In genomic region chr2:64092502-64092901, GRCh38 we compare ENCODE assay signal across 15 cellular contexts. TPM values are rescaled to one million over a fixed set of nuclear protein-coding genes. Genes with fewer than 3 reads are reported as not detected.
DNase-seq lines count a peak whose midpoint lies in the region; ATAC-seq, FAIRE-seq and TF ChIP-seq lines count a peak whose summit lies in the region.
"Had no signal": no experiment of that assay in that cellular context is flagged by ENCODE, and none has a peak within 500 bp of the region (broad histone marks: within the 10 kb centered on the region; RNA-seq: fewer than 3 reads in every experiment).

No MANE protein-coding gene starts in this region.

- DNase-seq in GM12892 (ENCODE audit: insufficient read length) (no peak), trophoblast cell (no peak), head of caudate nucleus (no peak)
- no peak for DNase-seq in activated CD8-positive, alpha-beta memory T cell treated with anti-CD3 and anti-CD28 coated beads for 24 hours
- DNase-seq in activated CD4-positive, CD25-positive, alpha-beta regulatory T cell treated with anti-CD3 and anti-CD28 coated beads, Interleukin-2, amount 50 U/mL, for 72 hours: no peak
- DNase-seq: activated gamma-delta T cell treated with Interleukin-2 at 50 U/mL for 16 hours, DMS79 treated with DMSO at 0.1 percent for 48 hours, esophagus squamous epithelium, mucosa of descending colon, NCI-H2171 treated with DMSO at 0.1 percent for 48 hours, SHP77 had no signal

- ATAC-seq in GM19455 (IDR thresholded peaks at IDR 0.05; ENCODE audit: unreplicated experiment) (peak; percentile 86), HG02870 (IDR thresholded peaks at IDR 0.05; ENCODE audit: unreplicated experiment) (peak; percentile 69), HG03571 (IDR thresholded peaks at IDR 0.05; ENCODE audit: unreplicated experiment) (peak; percentile 79)
- ATAC-seq: GM23338, mucosa of descending colon had no signal

- H3K18ac ChIP-seq in trophoblast cell (ENCODE audit: low read length): no peak overlapping the region

- H3K14ac ChIP-seq in trophoblast cell (ENCODE audit: low read length): no peak overlapping the region

- H2AFZ ChIP-seq in trophoblast cell (ENCODE audit: insufficient read depth, low read length, poor library complexity): no peak overlapping the region
- H2AFZ ChIP-seq: GM23338 had no signal

- H3K23ac ChIP-seq in trophoblast cell (ENCODE audit: low read length): no peak overlapping the region

- H3K79me2 ChIP-seq in trophoblast cell (ENCODE audit: control insufficient read depth, insufficient read depth, low read length, poor library complexity): no peaks in the 10 kb centered on the region

- FAIRE-seq in GM12892 (lab: Jason Lieb, UNC): peak; percentile 89

- H3K9me3 ChIP-seq in trophoblast cell (ENCODE audit: insufficient read depth, low read depth, low read length): no peaks in the 10 kb centered on the region
- H3K9me3 ChIP-seq: esophagus squamous epithelium, mucosa of descending colon had no signal

- H3K36me3 ChIP-seq in trophoblast cell (ENCODE audit: control insufficient read depth in 1 of 2, insufficient read depth in 2 of 2, low read length in 2 of 2): peaks cover 10 to 22% of the 10 kb centered on the region in 2 experiments

- no peak overlapping the region for H3K4ac ChIP-seq in trophoblast cell (ENCODE audit: low read depth, low read length)

- no peak overlapping the region for H3K9ac ChIP-seq in trophoblast cell (ENCODE audit: low read length)

- no peak overlapping the region for H3K27ac ChIP-seq in trophoblast cell (ENCODE audit: low read depth, low read length)
- H3K27ac ChIP-seq: esophagus squamous epithelium had no signal

- H4K12ac ChIP-seq in trophoblast cell (ENCODE audit: low read depth, low read length): no peak overlapping the region

- H3K79me1 ChIP-seq in trophoblast cell (ENCODE audit: low read length): no peaks in the 10 kb centered on the region

- H3K4me3 ChIP-seq in trophoblast cell (ENCODE audit: low read depth, low read length): no peak overlapping the region
- H3K4me3 ChIP-seq: esophagus squamous epithelium, GM23338, mucosa of descending colon had no signal

- H2BK5ac ChIP-seq in trophoblast cell (ENCODE audit: low read depth, low read length, poor library complexity): no peak overlapping the region

- no peak overlapping the region for H4K8ac ChIP-seq in trophoblast cell (ENCODE audit: low read depth, low read length)

- no CpG with 5 or more reads among the region's 4 CpGs for WGBS in trophoblast cell (ENCODE audit: extremely low coverage, insufficient coverage, insufficient read length)

- no peaks in the 10 kb centered on the region for H3K4me1 ChIP-seq in trophoblast cell (ENCODE audit: control insufficient read depth in 1 of 2, insufficient read depth in 2 of 2, low read length in 2 of 2)
- H3K4me1 ChIP-seq: esophagus squamous epithelium had no signal

- H2BK12ac ChIP-seq in trophoblast cell (ENCODE audit: low read length): no peak overlapping the region

- intact Hi-C loops in head of caudate nucleus (cut with DNase I): no loop called here

- no peak overlapping the region for H2AK5ac ChIP-seq in trophoblast cell (ENCODE audit: low read length)

- H3K4me2 ChIP-seq in trophoblast cell (ENCODE audit: low read length): no peak overlapping the region
- H3K4me2 ChIP-seq: GM23338 had no signal

- no peak overlapping the region for H4K91ac ChIP-seq in trophoblast cell (ENCODE audit: low read depth, low read length)

- H2BK120ac ChIP-seq in trophoblast cell (ENCODE audit: insufficient read depth, low read length, poor library complexity): no peak overlapping the region

- no peak for TF ChIP-seq POLR2A in GM12892 (IDR thresholded peaks at IDR 0.05; ENCODE audit: low read depth, low read length)

- no peaks in the 10 kb centered on the region for H3K27me3 ChIP-seq in trophoblast cell (ENCODE audit: insufficient read depth, low read length)
- H3K27me3 ChIP-seq: esophagus squamous epithelium had no signal

RNA-seq across cellular contexts. Expression of gene PELI1, which starts 51.7 kb away (rescaled TPM):
- polyA plus RNA-seq in GM12892 (2012; ENCODE audit: missing spikeins): 30.7 TPM
- polyA plus RNA-seq in trophoblast cell (2013): 15.2 and 15.3 TPM in 2 replicates
